1 cellular context compared by ENCODE assay signal in genomic region chr1:182235952-182236650, GRCh38.
A peak's percentile ranks its signal among the peaks of the same experiment; 100 is the strongest.
TF ChIP-seq lines count a peak whose summit lies in the region.

No MANE protein-coding gene starts in this region.

TF ChIP-seq in K562, 482 proteins besides CTCF, POLR2A, EP300 and RAD21 (continued from another document and continues in another):
- TF ChIP-seq TRIM25 (IDR thresholded peaks at IDR 0.05; ENCODE audit: borderline replicate concordance), result no peak
- peak; percentile 29; the same call in 1 of the 2 replicates for TF ChIP-seq MAFK (IDR thresholded peaks at IDR 0.05; ENCODE audit: low read length)
- TF ChIP-seq PYGO2 (tag; IDR thresholded peaks at IDR 0.05), result no peak
- TF ChIP-seq PCBP2 (IDR thresholded peaks at IDR 0.05; ENCODE audit: low read depth, low read length, poor library complexity, severe bottlenecking), result no peak
- TF ChIP-seq GATAD2A (IDR thresholded peaks at IDR 0.05), result no peak
- TF ChIP-seq, protein P1, sequence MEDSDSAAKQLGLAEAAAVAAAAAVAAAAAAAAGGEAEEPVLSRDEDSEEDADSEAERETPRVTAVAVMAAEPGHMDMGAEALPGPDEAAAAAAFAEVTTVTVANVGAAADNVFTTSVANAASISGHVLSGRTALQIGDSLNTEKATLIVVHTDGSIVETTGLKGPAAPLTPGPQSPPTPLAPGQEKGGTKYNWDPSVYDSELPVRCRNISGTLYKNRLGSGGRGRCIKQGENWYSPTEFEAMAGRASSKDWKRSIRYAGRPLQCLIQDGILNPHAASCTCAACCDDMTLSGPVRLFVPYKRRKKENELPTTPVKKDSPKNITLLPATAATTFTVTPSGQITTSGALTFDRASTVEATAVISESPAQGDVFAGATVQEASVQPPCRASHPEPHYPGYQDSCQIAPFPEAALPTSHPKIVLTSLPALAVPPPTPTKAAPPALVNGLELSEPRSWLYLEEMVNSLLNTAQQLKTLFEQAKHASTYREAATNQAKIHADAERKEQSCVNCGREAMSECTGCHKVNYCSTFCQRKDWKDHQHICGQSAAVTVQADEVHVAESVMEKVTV (CRISPR knock-in tag; IDR thresholded peaks at IDR 0.05), result no peak
- TF ChIP-seq, protein P2, sequence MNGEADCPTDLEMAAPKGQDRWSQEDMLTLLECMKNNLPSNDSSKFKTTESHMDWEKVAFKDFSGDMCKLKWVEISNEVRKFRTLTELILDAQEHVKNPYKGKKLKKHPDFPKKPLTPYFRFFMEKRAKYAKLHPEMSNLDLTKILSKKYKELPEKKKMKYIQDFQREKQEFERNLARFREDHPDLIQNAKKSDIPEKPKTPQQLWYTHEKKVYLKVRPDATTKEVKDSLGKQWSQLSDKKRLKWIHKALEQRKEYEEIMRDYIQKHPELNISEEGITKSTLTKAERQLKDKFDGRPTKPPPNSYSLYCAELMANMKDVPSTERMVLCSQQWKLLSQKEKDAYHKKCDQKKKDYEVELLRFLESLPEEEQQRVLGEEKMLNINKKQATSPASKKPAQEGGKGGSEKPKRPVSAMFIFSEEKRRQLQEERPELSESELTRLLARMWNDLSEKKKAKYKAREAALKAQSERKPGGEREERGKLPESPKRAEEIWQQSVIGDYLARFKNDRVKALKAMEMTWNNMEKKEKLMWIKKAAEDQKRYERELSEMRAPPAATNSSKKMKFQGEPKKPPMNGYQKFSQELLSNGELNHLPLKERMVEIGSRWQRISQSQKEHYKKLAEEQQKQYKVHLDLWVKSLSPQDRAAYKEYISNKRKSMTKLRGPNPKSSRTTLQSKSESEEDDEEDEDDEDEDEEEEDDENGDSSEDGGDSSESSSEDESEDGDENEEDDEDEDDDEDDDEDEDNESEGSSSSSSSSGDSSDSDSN (IDR thresholded peaks at IDR 0.05; ENCODE audit: borderline replicate concordance in 1 of 2, low read depth in 2 of 2, low read length in 2 of 2), result no peak
- no peak; the same call in 1 of the 2 replicates for TF ChIP-seq E2F1 (CRISPR knock-in tag; IDR thresholded peaks at IDR 0.05)
- no peak for TF ChIP-seq ZBTB7A (IDR thresholded peaks at IDR 0.05; ENCODE audit: borderline replicate concordance, control insufficient read depth, low read depth, low read length)
- TF ChIP-seq TRIM28 (IDR thresholded peaks at IDR 0.05), result no peak
- TF ChIP-seq ZBTB17 (CRISPR knock-in tag; IDR thresholded peaks at IDR 0.05), result peak; percentile 90
- TF ChIP-seq STAT5B (CRISPR knock-in tag; IDR thresholded peaks at IDR 0.05), result no peak
- peak; percentile 96 for TF ChIP-seq KLF1 (tag; IDR thresholded peaks at IDR 0.05)
- TF ChIP-seq PHF8 (IDR thresholded peaks at IDR 0.05; ENCODE audit: borderline replicate concordance, low read length), result no peak
- TF ChIP-seq, protein P3, sequence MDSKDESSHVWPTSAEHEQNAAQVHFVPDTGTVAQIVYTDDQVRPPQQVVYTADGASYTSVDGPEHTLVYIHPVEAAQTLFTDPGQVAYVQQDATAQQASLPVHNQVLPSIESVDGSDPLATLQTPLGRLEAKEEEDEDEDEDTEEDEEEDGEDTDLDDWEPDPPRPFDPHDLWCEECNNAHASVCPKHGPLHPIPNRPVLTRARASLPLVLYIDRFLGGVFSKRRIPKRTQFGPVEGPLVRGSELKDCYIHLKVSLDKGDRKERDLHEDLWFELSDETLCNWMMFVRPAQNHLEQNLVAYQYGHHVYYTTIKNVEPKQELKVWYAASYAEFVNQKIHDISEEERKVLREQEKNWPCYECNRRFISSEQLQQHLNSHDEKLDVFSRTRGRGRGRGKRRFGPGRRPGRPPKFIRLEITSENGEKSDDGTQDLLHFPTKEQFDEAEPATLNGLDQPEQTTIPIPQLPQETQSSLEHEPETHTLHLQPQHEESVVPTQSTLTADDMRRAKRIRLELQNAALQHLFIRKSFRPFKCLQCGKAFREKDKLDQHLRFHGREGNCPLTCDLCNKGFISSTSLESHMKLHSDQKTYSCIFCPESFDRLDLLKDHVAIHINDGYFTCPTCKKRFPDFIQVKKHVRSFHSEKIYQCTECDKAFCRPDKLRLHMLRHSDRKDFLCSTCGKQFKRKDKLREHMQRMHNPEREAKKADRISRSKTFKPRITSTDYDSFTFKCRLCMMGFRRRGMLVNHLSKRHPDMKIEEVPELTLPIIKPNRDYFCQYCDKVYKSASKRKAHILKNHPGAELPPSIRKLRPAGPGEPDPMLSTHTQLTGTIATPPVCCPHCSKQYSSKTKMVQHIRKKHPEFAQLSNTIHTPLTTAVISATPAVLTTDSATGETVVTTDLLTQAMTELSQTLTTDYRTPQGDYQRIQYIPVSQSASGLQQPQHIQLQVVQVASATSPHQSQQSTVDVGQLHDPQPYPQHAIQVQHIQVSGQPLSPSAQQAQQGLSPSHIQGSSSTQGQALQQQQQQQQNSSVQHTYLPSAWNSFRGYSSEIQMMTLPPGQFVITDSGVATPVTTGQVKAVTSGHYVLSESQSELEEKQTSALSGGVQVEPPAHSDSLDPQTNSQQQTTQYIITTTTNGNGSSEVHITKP (IDR thresholded peaks at IDR 0.05; ENCODE audit: partially characterized antibody), result peak; percentile 26
- TF ChIP-seq MXI1 (IDR thresholded peaks at IDR 0.05; ENCODE audit: low read depth, low read length), result peak; percentile 53; the same call in 1 of the 2 replicates
- peak in 1 of 3 experiments; percentile 42 for TF ChIP-seq YY1 (IDR thresholded peaks at IDR 0.05; ENCODE audit: borderline replicate concordance in 1 of 3, control insufficient read depth in 1 of 3, extremely low read depth in 1 of 3, insufficient read depth in 3 of 3, insufficient read length in 1 of 3, insufficient replicate concordance in 2 of 3, low read depth in 1 of 3, low read length in 2 of 3)
- TF ChIP-seq ZNF589 (CRISPR knock-in tag; IDR thresholded peaks at IDR 0.05; ENCODE audit: low read depth), result peak; percentile 67; the same call in 1 of the 2 replicates
- no peak for TF ChIP-seq SIX5 (IDR thresholded peaks at IDR 0.05; ENCODE audit: borderline replicate concordance in 1 of 2, insufficient read depth in 1 of 2, low read depth in 1 of 2, low read length in 2 of 2)
- no peak for TF ChIP-seq TCF7L2 (IDR thresholded peaks at IDR 0.05; ENCODE audit: low read depth, low read length)
- no peak for TF ChIP-seq HOXB6 (CRISPR knock-in tag; IDR thresholded peaks at IDR 0.05; ENCODE audit: borderline replicate concordance)
- TF ChIP-seq HMGN3 (IDR thresholded peaks at IDR 0.05; ENCODE audit: borderline replicate concordance, extremely low read depth, insufficient read length, low read depth, low read length), result peak; percentile 65
- no peak for TF ChIP-seq DNMT1 (IDR thresholded peaks at IDR 0.05)
- no peak for TF ChIP-seq GTF2A2 (tag; IDR thresholded peaks at IDR 0.05)
- TF ChIP-seq SP2 (IDR thresholded peaks at IDR 0.05; ENCODE audit: extremely low read depth, low read depth, low read length, poor library complexity, severe bottlenecking), result no peak
- peak; percentile 9 to 16; a peak in 1 of 4 replicates for TF ChIP-seq FOXK2 (conservative IDR thresholded peaks at IDR 0.05 in 1 of 2, IDR thresholded peaks at IDR 0.05 in 1 of 2; ENCODE audit: low read depth in 2 of 2)
- TF ChIP-seq STAT6 (CRISPR knock-in tag; IDR thresholded peaks at IDR 0.05), result 0 out of 2 replicates have a peak, but pooled peaks have one; percentile 26
- no peak for TF ChIP-seq GTF2E2 (tag; IDR thresholded peaks at IDR 0.05)
- peak; percentile 70; the same call in 1 of the 2 replicates for TF ChIP-seq RNF2 (IDR thresholded peaks at IDR 0.05)
- TF ChIP-seq FOS (IDR thresholded peaks at IDR 0.05; ENCODE audit: extremely low read depth, insufficient read length), result peak; percentile 66
- TF ChIP-seq ELK1 (CRISPR knock-in tag; IDR thresholded peaks at IDR 0.05), result no peak
- peak; percentile 88 for TF ChIP-seq STAT5A (IDR thresholded peaks at IDR 0.05; ENCODE audit: borderline replicate concordance, low read length)
- TF ChIP-seq RBM15 (IDR thresholded peaks at IDR 0.05; ENCODE audit: insufficient read depth, low read length), result no peak
- no peak for TF ChIP-seq HINFP (tag; conservative IDR thresholded peaks at IDR 0.05; ENCODE audit: low read depth)
- no peak for TF ChIP-seq ARHGAP35 (IDR thresholded peaks at IDR 0.05; ENCODE audit: partially characterized antibody)
- TF ChIP-seq U2AF1 (optimal IDR thresholded peaks at IDR 0.05; ENCODE audit: low read depth, low read length), result no peak
- TF ChIP-seq ZFPM2 (CRISPR knock-in tag; IDR thresholded peaks at IDR 0.05), result no peak
- TF ChIP-seq MEIS2 (IDR thresholded peaks at IDR 0.05; ENCODE audit: partially characterized antibody), result peak; percentile 86
- TF ChIP-seq CXXC5 (CRISPR knock-in tag; IDR thresholded peaks at IDR 0.05), result peak; percentile 79
- TF ChIP-seq TFAM (CRISPR knock-in tag; conservative IDR thresholded peaks at IDR 0.05), result no peak
- TF ChIP-seq, protein P4, sequence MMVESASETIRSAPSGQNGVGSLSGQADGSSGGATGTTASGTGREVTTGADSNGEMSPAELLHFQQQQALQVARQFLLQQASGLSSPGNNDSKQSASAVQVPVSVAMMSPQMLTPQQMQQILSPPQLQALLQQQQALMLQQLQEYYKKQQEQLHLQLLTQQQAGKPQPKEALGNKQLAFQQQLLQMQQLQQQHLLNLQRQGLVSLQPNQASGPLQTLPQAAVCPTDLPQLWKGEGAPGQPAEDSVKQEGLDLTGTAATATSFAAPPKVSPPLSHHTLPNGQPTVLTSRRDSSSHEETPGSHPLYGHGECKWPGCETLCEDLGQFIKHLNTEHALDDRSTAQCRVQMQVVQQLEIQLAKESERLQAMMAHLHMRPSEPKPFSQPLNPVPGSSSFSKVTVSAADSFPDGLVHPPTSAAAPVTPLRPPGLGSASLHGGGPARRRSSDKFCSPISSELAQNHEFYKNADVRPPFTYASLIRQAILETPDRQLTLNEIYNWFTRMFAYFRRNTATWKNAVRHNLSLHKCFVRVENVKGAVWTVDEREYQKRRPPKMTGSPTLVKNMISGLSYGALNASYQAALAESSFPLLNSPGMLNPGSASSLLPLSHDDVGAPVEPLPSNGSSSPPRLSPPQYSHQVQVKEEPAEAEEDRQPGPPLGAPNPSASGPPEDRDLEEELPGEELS (CRISPR knock-in tag; IDR thresholded peaks at IDR 0.05; ENCODE audit: borderline replicate concordance), result no peak
- TF ChIP-seq ZBTB1 (CRISPR knock-in tag; IDR thresholded peaks at IDR 0.05; ENCODE audit: borderline replicate concordance, low read depth), result no peak
- peak; percentile 13; the same call in 1 of the 2 replicates for TF ChIP-seq NBN (IDR thresholded peaks at IDR 0.05; ENCODE audit: low read depth)
- TF ChIP-seq FOSL1 (tag; conservative IDR thresholded peaks at IDR 0.05), result peak; percentile 99
- peak; percentile 68 to 87; a peak in 2 of 4 replicates for TF ChIP-seq HDAC1 (IDR thresholded peaks at IDR 0.05)
- peak; percentile 99 for TF ChIP-seq JUN (IDR thresholded peaks at IDR 0.05; ENCODE audit: borderline replicate concordance, low read depth, low read length)
- TF ChIP-seq JUN (CRISPR knock-in tag; IDR thresholded peaks at IDR 0.05; ENCODE audit: borderline replicate concordance), result peak; percentile 99
- no peak for TF ChIP-seq ZNF316 (IDR thresholded peaks at IDR 0.05)
